Comparison of ENCODE assay signal across 10 cellular contexts in genomic region chr11:69683764-69684333, GRCh38. TPM values are rescaled to one million over a fixed set of nuclear protein-coding genes. Genes with fewer than 3 reads are reported as not detected.
A peak's percentile ranks its signal among the peaks of the same experiment; 100 is the strongest.
DNase-seq lines count a peak whose midpoint lies in the region; ATAC-seq, FAIRE-seq and TF ChIP-seq lines count a peak whose summit lies in the region.
"Had no signal": no experiment of that assay in that cellular context is flagged by ENCODE, and none has a peak within 500 bp of the region (broad histone marks: within the 10 kb centered on the region; RNA-seq: fewer than 3 reads in every experiment).

No MANE protein-coding gene starts in this region.

- no peak for DNase-seq in GM12864 (ENCODE audit: low read depth)
- no peak for DNase-seq in MM.1S
- no peak for DNase-seq in choroid plexus epithelial cell (ENCODE audit: low read depth)
- DNase-seq in pancreas: peak in 1 of 6 donors; percentile 55
- no peak for DNase-seq in activated T-cell treated with anti-CD3 and anti-CD28 coated beads, Interleukin-2, amount 50 U/mL, for 48 hours
- no peak for DNase-seq in sciatic nerve (ENCODE audit: low spot score)
- DNase-seq in AG08396 (ENCODE audit: low spot score): no peak
- DNase-seq: activated naive CD8-positive, alpha-beta T cell treated with anti-CD3 and anti-CD28 coated beads, Interleukin-2, amount 10 ng/mL, durations not matched to agents 7 days and 5 days; stimulated activated CD4-positive, alpha-beta T cell treated with anti-CD3 and anti-CD28 coated beads, Interleukin-1b, Interleukin-23, amount 100 ng/mL, for 48 hours had no signal

- no peak overlapping the region for H3K4me2 ChIP-seq in MM.1S (ENCODE audit: low read depth, low read length)

- H3K36me3 ChIP-seq in MM.1S (replicated peaks; ENCODE audit: insufficient read depth, low read length) (no peaks in the 10 kb centered on the region), pancreas (no peaks in the 10 kb centered on the region)

- peak in 3 of 4 donors; percentile 40 to 49 (median 40) for ATAC-seq in pancreas
- ATAC-seq in sciatic nerve: no peak
- ATAC-seq in HG03175 (IDR thresholded peaks at IDR 0.05; ENCODE audit: unreplicated experiment): no peak

- H3K27ac ChIP-seq in MM.1S (ENCODE audit: low read length): no peak overlapping the region
- no peak overlapping the region for H3K27ac ChIP-seq in pancreas

- intact Hi-C loops in pancreas (cut with DNase I) (loop anchor here in 2 of 3 donors (5.0 to 10.0 kb wide), 2 partner anchors 198 to 511 kb away; no protein-coding TSS in a partner anchor), sciatic nerve (cut with DNase I) (no loop called here)

- no peak overlapping the region for H3K9ac ChIP-seq in MM.1S (ENCODE audit: low read length)

- no peak for FAIRE-seq in pancreas (lab: Jason Lieb, UNC)

- WGBS in pancreas, 2 donors: 49 to 52% methylated on average over 9 of the region's 9 CpGs

- H3K4me3 ChIP-seq in GM12864 (ENCODE audit: low read depth, low read length) (no peak overlapping the region), MM.1S (ENCODE audit: low read length) (no peak overlapping the region), choroid plexus epithelial cell (ENCODE audit: low read depth, low read length) (no peak overlapping the region), pancreas (no peak overlapping the region)

- H3K9me3 ChIP-seq in MM.1S (replicated peaks; ENCODE audit: insufficient read depth, low read length) (no peaks in the 10 kb centered on the region), pancreas (no peaks in the 10 kb centered on the region)

- H2AFZ ChIP-seq in MM.1S (ENCODE audit: low read length): no peak overlapping the region

- H3K4me1 ChIP-seq in MM.1S (ENCODE audit: low read length): 0 out of 2 replicates have a peak, but pooled peaks cover 4% of the 10 kb centered on the region
- peaks cover 0 to 2% (median 0%) of the 10 kb centered on the region in 3 donors for H3K4me1 ChIP-seq in pancreas

- H4K20me1 ChIP-seq in MM.1S (ENCODE audit: insufficient read depth, low read length): no peaks in the 10 kb centered on the region

- H3F3A ChIP-seq in MM.1S (ENCODE audit: insufficient read depth, low read length): no peaks in the 10 kb centered on the region

- H3K79me2 ChIP-seq in MM.1S (ENCODE audit: low read length): no peaks in the 10 kb centered on the region

- no peaks in the 10 kb centered on the region for H3K9me2 ChIP-seq in MM.1S (replicated peaks; ENCODE audit: insufficient read depth, low read length)

- H3K27me3 ChIP-seq in MM.1S (replicated peaks; ENCODE audit: insufficient read depth, low read length) (peaks cover 40% of the 10 kb centered on the region), pancreas (no peaks in the 10 kb centered on the region)

- TF ChIP-seq CTCF in GM12864 (IDR thresholded peaks at IDR 0.05; ENCODE audit: low read depth, low read length, missing control alignments) (peak; percentile 42), MM.1S (IDR thresholded peaks at IDR 0.05; ENCODE audit: low read length) (peak; percentile 47), choroid plexus epithelial cell (conservative IDR thresholded peaks at IDR 0.05; ENCODE audit: low read depth, low read length) (peak; percentile 49), pancreas (IDR thresholded peaks at IDR 0.05) (peak in 3 of 4 donors; percentile 12 to 22 (median 15))

RNA-seq across cellular contexts. Expression of gene LTO1, which starts 8.7 kb away (rescaled TPM):
- 10 to 100 TPM in 4 of 6 donors, 1 to 10 TPM in 2; 7.7 to 13.3 (median 12.1) TPM for total RNA-seq in pancreas
- polyA plus RNA-seq in pancreas: 10 to 100 TPM; 24.2 to 27.8 TPM
- 35.2 TPM for total RNA-seq in sciatic nerve

RNA-seq across cellular contexts. Expression of gene FGF19, which starts 20.0 kb away (rescaled TPM):
- total RNA-seq in pancreas (under 1 TPM in 4 of 6 donors, not detected in 2; 0.06 to 0.28 (median 0.13) TPM), sciatic nerve (not detected)
- under 1 TPM in 1 of 2 donors, not detected in 1; 0.07 TPM for polyA plus RNA-seq in pancreas
- total RNA-seq: activated naive CD8-positive, alpha-beta T cell treated with anti-CD3 and anti-CD28 coated beads, Interleukin-2, amount 10 ng/mL, durations not matched to agents 7 days and 5 days had no signal

RNA-seq across cellular contexts. Expression of gene CCND1, which starts 42.9 kb away (rescaled TPM):
- total RNA-seq in pancreas: 100 to 1,000 TPM in 2 of 6 donors, 10 to 100 TPM in 4; 65.6 to 126 (median 95.3) TPM
- polyA plus RNA-seq in pancreas: 10 to 100 TPM; 24.6 to 32.7 TPM
- 192 TPM for total RNA-seq in sciatic nerve

Comparison
In these comparisons a context has a peak if more than half of its experiments do, and no peak if none do; other contexts are left out.
1. ATAC-seq: peak in pancreas (3 of 4); none in sciatic nerve (single experiment) and HG03175 (single experiment).
2. Peak in every context shown above with its lines, with median percentiles within 50 percentile points of each other: CTCF ChIP-seq.